ENCODE assay signal across 14 cellular contexts in the genomic region with DNA sequence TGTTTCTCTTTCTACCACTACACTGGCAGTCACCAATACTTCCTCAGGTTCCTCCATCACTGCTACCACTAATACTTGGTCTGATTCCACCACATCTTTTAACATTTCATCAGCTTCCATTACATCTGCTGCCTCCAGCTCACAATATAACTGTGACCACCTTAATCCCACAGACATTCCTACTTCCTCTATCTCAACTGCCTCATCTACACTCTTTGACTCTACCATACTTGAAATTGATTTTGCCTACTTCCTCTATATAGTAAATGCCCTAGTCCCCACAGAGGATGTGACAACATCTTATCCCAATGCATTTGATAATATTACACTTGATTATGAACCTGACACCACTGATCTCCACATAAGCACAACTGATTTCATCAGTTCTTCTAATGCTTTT.
A peak's percentile ranks its signal among the peaks of the same experiment; 100 is the strongest.
DNase-seq lines count a peak whose midpoint lies in the region; ATAC-seq lines count a peak whose summit lies in the region.
"Had no signal": no experiment of that assay in that cellular context is flagged by ENCODE, and none has a peak within 500 bp of the region (broad histone marks: within the 10 kb centered on the region; RNA-seq: fewer than 3 reads in every experiment).

No MANE protein-coding gene starts in this region.

- peak; percentile 28 for DNase-seq in OCI-M1 (lab: John Stamatoyannopoulos, UW)
- DNase-seq in HAP-1 (ENCODE audit: low spot score in 2 of 2), result no peak
- DNase-seq in NCI-H69 (lab: John Stamatoyannopoulos, UW), result no peak
- DNase-seq in DMS114 treated with DMSO at 0.1 percent for 48 hours (lab: John Stamatoyannopoulos, UW; ENCODE audit: unreplicated experiment), result no peak
- no peak for DNase-seq in RKO (ENCODE audit: low spot score)
- DNase-seq: C1 segment of cervical spinal cord; Calu3; CD4-positive, alpha-beta T cell; DMS 273 treated with DMSO at 0.1 percent for 48 hours; DMS79; H7 had no signal

- no peak overlapping the region for H3K4me3 ChIP-seq in HAP-1
- H3K4me3 ChIP-seq: GM23338 had no signal

- H3K27me3 ChIP-seq in HAP-1 (ENCODE audit: low read depth), result no peaks in the 10 kb centered on the region

- no peaks in the 10 kb centered on the region for H3K4me1 ChIP-seq in HAP-1

- H3K36me3 ChIP-seq in HAP-1 (replicated peaks), result no peaks in the 10 kb centered on the region

- ATAC-seq in GM18861 (IDR thresholded peaks at IDR 0.05; ENCODE audit: unreplicated experiment) (peak; percentile 42), HG03432 (IDR thresholded peaks at IDR 0.05; ENCODE audit: unreplicated experiment) (peak; percentile 62)
- ATAC-seq: GM23338 had no signal

- H3K9me3 ChIP-seq in HAP-1, result no peaks in the 10 kb centered on the region

- in situ Hi-C loops in HAP-1 (cut with MboI; ENCODE audit: low sequenced_read_pairs), result no loop called here
